ENCODE assay signal across 1 cellular context in the genomic region with DNA sequence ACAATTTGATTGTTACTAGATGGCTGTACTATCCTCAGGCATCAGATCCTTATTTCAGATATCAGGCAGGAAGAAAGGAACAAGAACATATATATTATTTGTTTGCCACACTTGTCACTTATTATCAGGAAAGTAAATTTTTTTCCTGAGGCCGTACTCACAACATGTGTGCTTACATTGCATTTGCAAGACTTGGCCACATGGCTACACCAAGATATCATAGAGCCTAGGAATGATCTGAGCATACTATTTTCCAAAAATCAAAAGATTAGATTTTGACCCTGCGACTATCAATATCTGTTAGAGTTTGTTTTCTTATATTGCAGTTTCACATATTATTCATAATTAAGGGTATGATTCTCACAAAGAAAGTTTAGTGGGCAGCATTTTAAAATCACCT.
TF ChIP-seq lines count a peak whose summit lies in the region.

No MANE protein-coding gene starts in this region.

TF ChIP-seq in IMR-90, 13 proteins besides CTCF, POLR2A, EP300 and RAD21 (continued from another document):
- TF ChIP-seq CEBPB (IDR thresholded peaks at IDR 0.05; ENCODE audit: low read depth, low read length): no peak
- no peak for TF ChIP-seq MAZ (IDR thresholded peaks at IDR 0.05; ENCODE audit: borderline replicate concordance, low read depth, low read length)
- no peak for TF ChIP-seq MXI1 (IDR thresholded peaks at IDR 0.05; ENCODE audit: borderline replicate concordance, low read depth, low read length)
- no peak for TF ChIP-seq FOS (IDR thresholded peaks at IDR 0.05; ENCODE audit: low read depth, low read length)
- TF ChIP-seq SMC3 (IDR thresholded peaks at IDR 0.05; ENCODE audit: low read depth, low read length): no peak
- no peak for TF ChIP-seq CHD1 (IDR thresholded peaks at IDR 0.05; ENCODE audit: low read depth, low read length)
